In the genomic region with DNA sequence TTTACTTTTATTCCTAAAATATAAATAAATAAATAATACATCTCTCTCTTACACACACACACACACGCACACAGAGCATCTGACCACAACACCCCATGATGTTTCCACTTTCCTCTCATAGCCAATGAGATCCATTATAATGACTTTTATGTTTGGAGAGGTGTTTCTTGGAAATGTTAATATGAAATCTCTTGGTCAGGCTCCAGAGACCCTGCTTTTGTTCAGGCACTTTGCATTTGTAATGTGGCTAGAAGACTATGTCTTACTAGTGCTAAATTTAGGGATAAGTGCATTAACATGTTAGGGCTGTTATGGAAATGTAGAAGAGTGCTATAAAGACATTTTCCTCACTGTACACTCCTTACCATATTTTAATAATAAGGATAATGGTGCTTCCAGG, we compare ENCODE assay signal across 35 cellular contexts. TPM values are rescaled to one million over a fixed set of nuclear protein-coding genes. Genes with fewer than 3 reads are reported as not detected.
"Had no signal": no experiment of that assay in that cellular context is flagged by ENCODE, and none has a peak within 500 bp of the region (broad histone marks: within the 10 kb centered on the region; RNA-seq: fewer than 3 reads in every experiment).

No MANE protein-coding gene starts in this region.

- H3K9me3 ChIP-seq: ascending aorta, Peyer's patch, SJSA1, SK-N-SH had no signal

- H3K9me3 Mint-ChIP-seq: activated naive CD4-positive, alpha-beta T cell treated with anti-CD3 and anti-CD28 coated beads, Interleukin-2, amount 10 ng/mL, durations not matched to agents 7 days and 5 days; activated naive CD8-positive, alpha-beta T cell treated with anti-CD3 and anti-CD28 coated beads, Interleukin-2, amount 10 ng/mL, durations not matched to agents 7 days and 5 days had no signal

- H3K27ac ChIP-seq: ascending aorta, cardiac muscle cell, Peyer's patch, SJSA1 had no signal

- H3K36me3 ChIP-seq: ascending aorta, cardiac muscle cell, Peyer's patch, SJSA1 had no signal

- H3K4me1 ChIP-seq: ascending aorta, Peyer's patch, SJSA1 had no signal

- H3K4me1 Mint-ChIP-seq: activated CD4-positive, alpha-beta T cell treated with anti-CD3 and anti-CD28 coated beads for 36 hours; activated CD4-positive, alpha-beta T cell treated with anti-CD3 and anti-CD28 coated beads, Interleukin-2, amount 10 ng/mL, durations not matched to agents 7 days and 5 days; activated naive CD4-positive, alpha-beta T cell treated with anti-CD3 and anti-CD28 coated beads, Interleukin-2, amount 10 ng/mL, durations not matched to agents 7 days and 5 days; activated naive CD8-positive, alpha-beta T cell treated with anti-CD3 and anti-CD28 coated beads, Interleukin-2, amount 10 ng/mL, durations not matched to agents 7 days and 5 days; central memory CD8-positive, alpha-beta T cell; IgD-negative memory B cell had no signal

- H3K27me3 Mint-ChIP-seq: activated CD4-positive, alpha-beta T cell treated with anti-CD3 and anti-CD28 coated beads for 36 hours; activated CD4-positive, alpha-beta T cell treated with anti-CD3 and anti-CD28 coated beads, Interleukin-2, amount 10 ng/mL, durations not matched to agents 7 days and 5 days; activated naive CD4-positive, alpha-beta T cell treated with anti-CD3 and anti-CD28 coated beads, Interleukin-2, amount 10 ng/mL, durations not matched to agents 7 days and 5 days; activated naive CD8-positive, alpha-beta T cell treated with anti-CD3 and anti-CD28 coated beads, Interleukin-2, amount 10 ng/mL, durations not matched to agents 7 days and 5 days; activated T-cell treated with anti-CD3 and anti-CD28 coated beads, Interleukin-2, amount 50 U/mL, for 24 hours; central memory CD8-positive, alpha-beta T cell; IgD-negative memory B cell had no signal

- H3K36me3 Mint-ChIP-seq: activated naive CD4-positive, alpha-beta T cell treated with anti-CD3 and anti-CD28 coated beads, Interleukin-2, amount 10 ng/mL, durations not matched to agents 7 days and 5 days; activated naive CD8-positive, alpha-beta T cell treated with anti-CD3 and anti-CD28 coated beads, Interleukin-2, amount 10 ng/mL, durations not matched to agents 7 days and 5 days; IgD-negative memory B cell had no signal

- H3K27me3 ChIP-seq: ascending aorta, cardiac muscle cell, Peyer's patch, SJSA1 had no signal

- H3K27ac Mint-ChIP-seq: activated CD4-positive, alpha-beta T cell treated with anti-CD3 and anti-CD28 coated beads for 36 hours; activated CD4-positive, alpha-beta T cell treated with anti-CD3 and anti-CD28 coated beads, Interleukin-2, amount 10 ng/mL, durations not matched to agents 7 days and 5 days; activated CD8-positive, alpha-beta T cell treated with anti-CD3 and anti-CD28 coated beads, Interleukin-2, amount 10 ng/mL, durations not matched to agents 7 days and 5 days; activated naive CD4-positive, alpha-beta T cell treated with anti-CD3 and anti-CD28 coated beads, Interleukin-2, amount 10 ng/mL, durations not matched to agents 7 days and 5 days; activated naive CD8-positive, alpha-beta T cell treated with anti-CD3 and anti-CD28 coated beads, Interleukin-2, amount 10 ng/mL, durations not matched to agents 7 days and 5 days; activated T-cell treated with anti-CD3 and anti-CD28 coated beads, Interleukin-2, amount 50 U/mL, for 24 hours; activated T-helper 1 cell treated with anti-CD3 and anti-CD28 coated beads, Interleukin-12 subunit alpha, Interleukin-12 subunit beta, Interleukin-2, Interleukin-4 antibody, amounts not matched to agents 30 ng/mL and 10 ng/mL and 1 ng/mL, durations not matched to agents 14 hours and 24 hours and 36 hours; IgD-negative memory B cell; T-helper 1 cell treated with Interleukin-12 subunit alpha and Interleukin-12 subunit beta and Interleukin-4 antibody, amounts not matched to agents 30 μg/mL and 1 μg/mL, for 36 hours; T-helper 2 cell treated with Interferon-gamma antibody and Interleukin-4, amounts not matched to agents 5 μg/mL and 100 μg/mL, for 36 hours had no signal

- DNase-seq: activated CD4-positive, alpha-beta T cell treated with anti-CD3 and anti-CD28 coated beads for 36 hours; activated CD4-positive, alpha-beta T cell treated with anti-CD3 and anti-CD28 coated beads, Interleukin-2, amount 10 ng/mL, durations not matched to agents 7 days and 5 days; activated CD4-positive, alpha-beta T cell treated with anti-CD3 and anti-CD28 coated beads, Interleukin-2, amount 50 U/mL, for 48 hours; activated CD8-positive, alpha-beta T cell treated with anti-CD3 and anti-CD28 coated beads, Interleukin-2, amount 10 ng/mL, durations not matched to agents 7 days and 5 days; activated effector memory CD4-positive, alpha-beta T cell treated with Interleukin-2 at 50 U/mL for 16 hours; activated naive CD4-positive, alpha-beta T cell treated with anti-CD3 and anti-CD28 coated beads, Interleukin-2, amount 10 ng/mL, durations not matched to agents 7 days and 5 days; activated naive CD8-positive, alpha-beta T cell treated with anti-CD3 and anti-CD28 coated beads, Interleukin-2, amount 10 ng/mL, durations not matched to agents 7 days and 5 days; activated T-cell treated with anti-CD3 and anti-CD28 coated beads, Interleukin-2, amount 50 U/mL, for 24 hours; amygdala; Karpas-422; KBM-7; NCI-H1105 treated with DMSO at 0.1 percent for 48 hours; NCI-H1436 treated with DMSO at 0.1 percent for 48 hours; NCI-H1694 treated with DMSO at 0.1 percent for 48 hours; NCI-H2029; NCI-H345; NCI-H526; NCI-H748 treated with DMSO at 0.1 percent for 48 hours; NK-92 treated with Interleukin-12 subunit alpha and Interleukin-12 subunit beta, amount 100 ng/mL, for 24 hours; PC-3; Peyer's patch; RPMI8226; SHP77 treated with DMSO at 0.1 percent for 48 hours; SK-N-SH had no signal

- H3K4me3 ChIP-seq: ascending aorta, cardiac muscle cell, Peyer's patch, SJSA1 had no signal

- H3K4me3 Mint-ChIP-seq: activated CD4-positive, alpha-beta T cell treated with anti-CD3 and anti-CD28 coated beads for 36 hours; activated CD4-positive, alpha-beta T cell treated with anti-CD3 and anti-CD28 coated beads, Interleukin-2, amount 10 ng/mL, durations not matched to agents 7 days and 5 days; activated CD8-positive, alpha-beta T cell treated with anti-CD3 and anti-CD28 coated beads, Interleukin-2, amount 10 ng/mL, durations not matched to agents 7 days and 5 days; activated naive CD4-positive, alpha-beta T cell treated with anti-CD3 and anti-CD28 coated beads, Interleukin-2, amount 10 ng/mL, durations not matched to agents 7 days and 5 days; activated naive CD8-positive, alpha-beta T cell treated with anti-CD3 and anti-CD28 coated beads, Interleukin-2, amount 10 ng/mL, durations not matched to agents 7 days and 5 days; activated T-cell treated with anti-CD3 and anti-CD28 coated beads, Interleukin-2, amount 50 U/mL, for 24 hours; activated T-helper 1 cell treated with anti-CD3 and anti-CD28 coated beads, Interleukin-12 subunit alpha, Interleukin-12 subunit beta, Interleukin-2, Interleukin-4 antibody, amounts not matched to agents 30 ng/mL and 10 ng/mL and 1 ng/mL, durations not matched to agents 14 hours and 24 hours and 36 hours; central memory CD8-positive, alpha-beta T cell; IgD-negative memory B cell; T-helper 1 cell treated with Interleukin-12 subunit alpha and Interleukin-12 subunit beta and Interleukin-4 antibody, amounts not matched to agents 30 μg/mL and 1 μg/mL, for 36 hours; T-helper 2 cell treated with Interferon-gamma antibody and Interleukin-4, amounts not matched to agents 5 μg/mL and 100 μg/mL, for 36 hours had no signal

RNA-seq across cellular contexts. Expression of gene CDH9, which starts 3.9 kb away (rescaled TPM):
- total RNA-seq: activated CD4-positive, alpha-beta T cell treated with anti-CD3 and anti-CD28 coated beads for 36 hours; activated CD4-positive, alpha-beta T cell treated with anti-CD3 and anti-CD28 coated beads, Interleukin-2, amount 10 ng/mL, durations not matched to agents 7 days and 5 days; activated CD8-positive, alpha-beta T cell treated with anti-CD3 and anti-CD28 coated beads, Interleukin-2, amount 10 ng/mL, durations not matched to agents 7 days and 5 days; activated naive CD8-positive, alpha-beta T cell treated with anti-CD3 and anti-CD28 coated beads, Interleukin-2, amount 10 ng/mL, durations not matched to agents 7 days and 5 days; activated T-helper 1 cell treated with anti-CD3 and anti-CD28 coated beads, Interleukin-12 subunit alpha, Interleukin-12 subunit beta, Interleukin-2, Interleukin-4 antibody, amounts not matched to agents 30 ng/mL and 10 ng/mL and 1 ng/mL, durations not matched to agents 14 hours and 24 hours and 36 hours; ascending aorta; cardiac muscle cell; MCF 10A; NCI-H460; PC-3; Peyer's patch; SJSA1 had no signal
- polyA plus RNA-seq: adipose tissue, cardiac muscle cell, IgD-negative memory B cell, SK-N-SH had no signal
